In the genomic region with DNA sequence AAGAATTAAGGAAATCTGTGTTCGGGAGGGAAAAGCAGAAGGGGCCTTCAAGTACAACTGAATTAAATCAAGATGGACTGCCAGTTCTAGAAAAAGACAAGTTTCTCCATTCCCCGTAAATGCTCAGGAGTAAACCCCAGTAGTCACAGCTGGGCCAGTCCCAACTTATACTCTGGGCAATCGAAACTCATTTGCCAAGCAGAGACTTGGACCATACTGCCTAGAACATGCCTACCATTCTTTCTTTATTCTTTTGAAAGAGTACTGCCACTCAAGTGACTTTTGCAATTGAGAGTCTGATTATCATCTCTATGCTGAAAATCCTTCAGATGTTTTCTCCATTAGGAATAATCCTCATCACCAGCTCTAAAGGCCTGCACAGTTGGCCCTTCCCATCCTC, we compare ENCODE assay signal across 10 cellular contexts. TPM values are rescaled to one million over a fixed set of nuclear protein-coding genes. Genes with fewer than 3 reads are reported as not detected.
"Had no signal": no experiment of that assay in that cellular context is flagged by ENCODE, and none has a peak within 500 bp of the region (broad histone marks: within the 10 kb centered on the region; RNA-seq: fewer than 3 reads in every experiment).

No MANE protein-coding gene starts in this region.

- H3K9ac ChIP-seq: GM23248 had no signal

- H3K9me3 ChIP-seq: HAP-1 had no signal

- H3K4me3 Mint-ChIP-seq: GM23338, H9, HFFc6 had no signal

- H3K27ac ChIP-seq: GM23248 had no signal

- H3K4me3 ChIP-seq: GM23248, GM23338, HAP-1 had no signal

- DNase-seq: GM23248, GOT3, H7, H9, HCEC 1CT, HFFc6 had no signal

- ATAC-seq: GM23338, HCT116 had no signal

- H3K9me3 Mint-ChIP-seq: GM23338, H9, HFFc6 had no signal

- H3K4me1 ChIP-seq: HAP-1 had no signal

- H3K27ac Mint-ChIP-seq: GM23338, HFFc6 had no signal

RNA-seq across cellular contexts. Expression of gene ANKRD1, which starts 27.7 kb away (rescaled TPM):
- total RNA-seq: GM23338, H1 had no signal
